8 cellular contexts compared by ENCODE assay signal in genomic region chrX:48475295-48475694, GRCh38. TPM values are rescaled to one million over a fixed set of nuclear protein-coding genes. Genes with fewer than 3 reads are reported as not detected.
DNase-seq lines count a peak whose midpoint lies in the region; ATAC-seq and TF ChIP-seq lines count a peak whose summit lies in the region.

No MANE protein-coding gene starts in this region.

- no peaks in the 10 kb centered on the region for H3K27me3 Mint-ChIP-seq in activated naive CD8-positive, alpha-beta T cell

- H3K9me3 ChIP-seq in right atrium auricular region (peaks cover 0 to 5% of the 10 kb centered on the region in 2 donors), left lung (no peaks in the 10 kb centered on the region), upper lobe of right lung (no peaks in the 10 kb centered on the region)

- ATAC-seq in Right ventricle myocardium inferior (no peak), left lung (peak; percentile 32), upper lobe of right lung (no peak), HG03039 (IDR thresholded peaks at IDR 0.05; ENCODE audit: unreplicated experiment) (no peak)

- H3K27ac Mint-ChIP-seq in activated naive CD8-positive, alpha-beta T cell = peak overlapping the region; percentile 97

- H3K36me3 ChIP-seq in right atrium auricular region = no peaks in the 10 kb centered on the region
- H3K36me3 ChIP-seq in left lung = peaks cover 0 to 12% of the 10 kb centered on the region in 2 donors
- no peaks in the 10 kb centered on the region for H3K36me3 ChIP-seq in upper lobe of right lung

- H3K9me3 Mint-ChIP-seq in activated naive CD8-positive, alpha-beta T cell (ENCODE audit: low read depth) = no peaks in the 10 kb centered on the region

- peaks cover 4% of the 10 kb centered on the region for H3K36me3 Mint-ChIP-seq in activated naive CD8-positive, alpha-beta T cell

- intact Hi-C loops in Right ventricle myocardium inferior (cut with DNase I) (no loop called here), left lung (cut with DNase I) (no loop called here), upper lobe of right lung (cut with DNase I) (no loop called here)

- H3K4me3 Mint-ChIP-seq in activated naive CD8-positive, alpha-beta T cell = peak overlapping the region; percentile 97

- H3K4me3 ChIP-seq in right atrium auricular region (peak overlapping the region; percentile 65 to 78), left lung (peak overlapping the region; percentile 46 to 65), upper lobe of right lung (peak overlapping the region; percentile 73)

- H3K27me3 ChIP-seq in right atrium auricular region = no peaks in the 10 kb centered on the region
- H3K27me3 ChIP-seq in left lung = no peaks in the 10 kb centered on the region
- no peaks in the 10 kb centered on the region for H3K27me3 ChIP-seq in upper lobe of right lung

- TF ChIP-seq CTCF in right atrium auricular region (IDR thresholded peaks at IDR 0.05) (no peak), left lung (IDR thresholded peaks at IDR 0.05) (no peak), upper lobe of right lung (IDR thresholded peaks at IDR 0.05) (no peak)

- peaks cover 20% of the 10 kb centered on the region for H3K4me1 Mint-ChIP-seq in activated naive CD8-positive, alpha-beta T cell (ENCODE audit: low read depth)

- H3K27ac ChIP-seq in right atrium auricular region (peak overlapping the region in 1 of 2 donors; percentile 87), left lung (peak overlapping the region; percentile 22 to 87), upper lobe of right lung (peak overlapping the region; percentile 85)

- H3K4me1 ChIP-seq in right atrium auricular region = peaks cover 0 to 7% of the 10 kb centered on the region in 2 donors
- H3K4me1 ChIP-seq in left lung = no peaks in the 10 kb centered on the region
- no peaks in the 10 kb centered on the region for H3K4me1 ChIP-seq in upper lobe of right lung

- DNase-seq in right atrium auricular region (ENCODE audit: low spot score) = no peak
- no peak for DNase-seq in Right ventricle myocardium inferior (ENCODE audit: missing footprints)
- DNase-seq in left lung = no peak
- DNase-seq in upper lobe of right lung = no peak
- no peak for DNase-seq in KG1 (lab: John Stamatoyannopoulos, UW)
- no peak for DNase-seq in stimulated activated CD4-positive, alpha-beta T cell treated with anti-CD3 and anti-CD28 coated beads, Interleukin-4, amount 100 ng/mL, for 1 hour

RNA-seq across cellular contexts. Expression of gene FTSJ1, which starts 0.7 kb away (rescaled TPM):
- total RNA-seq in right atrium auricular region = 10 to 100 TPM; 36.6 to 43.3 TPM
- total RNA-seq in Right ventricle myocardium inferior = 15.7 TPM
- total RNA-seq in left lung = 10 to 100 TPM; 33.7 to 46.6 TPM
- 33.9 TPM for total RNA-seq in upper lobe of right lung

RNA-seq across cellular contexts. Expression of gene SLC38A5, which starts 5.2 kb away (rescaled TPM):
- 1 to 10 TPM; 2.2 to 4.9 TPM for total RNA-seq in right atrium auricular region
- total RNA-seq in Right ventricle myocardium inferior = 1.2 TPM
- total RNA-seq in left lung = 10 to 100 TPM; 21.2 to 70.7 TPM
- 21.5 TPM for total RNA-seq in upper lobe of right lung

RNA-seq across cellular contexts. Expression of gene PORCN, which starts 33.5 kb away (rescaled TPM):
- total RNA-seq in right atrium auricular region (10 to 100 TPM; 23.0 to 43.0 TPM), Right ventricle myocardium inferior (13.5 TPM), left lung (10 to 100 TPM in 1 of 2 donors, 1 to 10 TPM in 1; 8.4 to 12.2 TPM), upper lobe of right lung (8.9 TPM)

RNA-seq across cellular contexts. Expression of gene EBP, which starts 46.3 kb away (rescaled TPM):
- total RNA-seq in right atrium auricular region (10 to 100 TPM; 49.3 to 73.7 TPM), Right ventricle myocardium inferior (54.1 TPM), left lung (100 to 1,000 TPM in 1 of 2 donors, 10 to 100 TPM in 1; 74.2 to 200 TPM), upper lobe of right lung (93.4 TPM)
